12 cellular contexts compared by ENCODE assay signal in the genomic region with DNA sequence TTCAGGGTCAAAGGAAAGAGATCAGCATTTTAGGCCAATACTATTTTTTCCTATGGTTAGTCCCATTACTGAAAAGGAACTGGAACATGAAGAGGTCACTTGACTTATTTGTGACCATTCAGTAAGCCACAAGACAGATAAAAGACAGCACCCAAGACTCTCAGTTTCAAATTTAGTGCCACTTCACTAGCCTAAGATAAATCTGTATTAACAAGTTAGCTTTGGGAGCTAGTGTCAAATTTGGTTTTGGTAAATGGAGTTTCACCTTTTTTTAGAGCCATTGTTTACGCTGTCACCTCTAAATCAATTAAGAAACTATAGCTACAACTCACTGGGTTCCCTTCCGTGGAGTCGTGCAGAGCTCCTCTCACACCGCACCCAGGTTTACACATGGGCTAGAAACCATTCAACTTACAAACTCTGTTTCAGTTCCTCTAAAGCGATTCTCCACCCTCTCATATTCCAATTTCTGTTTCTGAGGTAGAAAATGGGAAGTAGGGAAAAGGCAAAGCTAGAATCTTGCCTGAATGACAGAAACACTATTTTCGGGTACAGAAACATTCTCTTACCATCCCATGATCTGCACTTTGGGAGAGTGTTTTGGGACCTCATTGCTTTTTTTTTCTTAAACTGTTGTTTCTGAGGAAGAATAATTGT. TPM values are rescaled to one million over a fixed set of nuclear protein-coding genes. Genes with fewer than 3 reads are reported as not detected.
DNase-seq lines count a peak whose midpoint lies in the region; ATAC-seq and TF ChIP-seq lines count a peak whose summit lies in the region.
"Had no signal": no experiment of that assay in that cellular context is flagged by ENCODE, and none has a peak within 500 bp of the region (broad histone marks: within the 10 kb centered on the region; RNA-seq: fewer than 3 reads in every experiment).

No MANE protein-coding gene starts in this region.

- H3K9me3 ChIP-seq in DOHH2 (ENCODE audit: control insufficient read depth, insufficient read depth, low read length), result no peaks in the 10 kb centered on the region
- H3K9me3 ChIP-seq: sigmoid colon, thoracic aorta had no signal

- no peaks in the 10 kb centered on the region for H3K9me2 ChIP-seq in DOHH2 (replicated peaks; ENCODE audit: control insufficient read depth, low read length)

- H3K4me3 Mint-ChIP-seq in activated naive CD4-positive, alpha-beta T cell treated with anti-CD3 and anti-CD28 coated beads for 36 hours, result no peak overlapping the region
- H3K4me3 Mint-ChIP-seq: activated CD4-positive, alpha-beta memory T cell treated with anti-CD3 and anti-CD28 coated beads for 36 hours had no signal

- H4K20me1 ChIP-seq in DOHH2 (ENCODE audit: control insufficient read depth, insufficient read depth, low read depth, low read length), result no peaks in the 10 kb centered on the region

- DNase-seq in RPMI8226 (peak; percentile 77), COR-L47 (lab: John Stamatoyannopoulos, UW) (no peak)
- DNase-seq in activated CD8-positive, alpha-beta memory T cell treated with anti-CD3 and anti-CD28 coated beads, Interleukin-2, amount 50 U/mL, for 4 hours, result no peak
- no peak for DNase-seq in activated naive CD4-positive, alpha-beta T cell treated with anti-CD3 and anti-CD28 coated beads for 36 hours
- no peak for DNase-seq in activated effector memory CD4-positive, alpha-beta T cell treated with anti-CD3 and anti-CD28 coated beads, Interleukin-2, amount 50 U/mL, for 16 hours
- DNase-seq: activated CD4-positive, alpha-beta memory T cell treated with anti-CD3 and anti-CD28 coated beads for 36 hours; NCI-H82; sigmoid colon had no signal

- CTCF ChIA-PET in activated naive CD4-positive, alpha-beta T cell treated with anti-CD3 and anti-CD28 coated beads for 36 hours (lab: Charles Lee), result interaction anchor here (1.1 kb wide), 1 partner anchor 115 kb away, joined by 4 read pairs; no protein-coding TSS in a partner anchor

- H3K27me3 ChIP-seq in DOHH2 (ENCODE audit: control insufficient read depth, low read length), result no peaks in the 10 kb centered on the region
- H3K27me3 ChIP-seq: sigmoid colon had no signal

- no peaks in the 10 kb centered on the region for H3K27me3 Mint-ChIP-seq in activated naive CD4-positive, alpha-beta T cell treated with anti-CD3 and anti-CD28 coated beads for 36 hours (ENCODE audit: low read depth)
- H3K27me3 Mint-ChIP-seq: activated CD4-positive, alpha-beta memory T cell treated with anti-CD3 and anti-CD28 coated beads for 36 hours had no signal

- intact Hi-C loops in activated naive CD4-positive, alpha-beta T cell treated with anti-CD3 and anti-CD28 coated beads for 36 hours (cut with micrococcal nuclease), result no loop called here

- no peak overlapping the region for H3K27ac Mint-ChIP-seq in activated naive CD4-positive, alpha-beta T cell treated with anti-CD3 and anti-CD28 coated beads for 36 hours
- H3K27ac Mint-ChIP-seq: activated CD4-positive, alpha-beta memory T cell treated with anti-CD3 and anti-CD28 coated beads for 36 hours had no signal

- H3K9me3 Mint-ChIP-seq in activated naive CD4-positive, alpha-beta T cell treated with anti-CD3 and anti-CD28 coated beads for 36 hours, result no peaks in the 10 kb centered on the region
- H3K9me3 Mint-ChIP-seq: activated CD4-positive, alpha-beta memory T cell treated with anti-CD3 and anti-CD28 coated beads for 36 hours had no signal

- peaks cover 7% of the 10 kb centered on the region for H3K36me3 ChIP-seq in DOHH2 (ENCODE audit: control insufficient read depth, low read length)

- H3K4me1 Mint-ChIP-seq in activated naive CD4-positive, alpha-beta T cell treated with anti-CD3 and anti-CD28 coated beads for 36 hours (ENCODE audit: low read depth), result no peaks in the 10 kb centered on the region

- ATAC-seq in GM19438 (IDR thresholded peaks at IDR 0.05; ENCODE audit: low read depth, unreplicated experiment) (peak; percentile 75), HG03064 (IDR thresholded peaks at IDR 0.05; ENCODE audit: low read depth, unreplicated experiment) (peak; percentile 68)

- no peak for TF ChIP-seq CTCF in DOHH2 (IDR thresholded peaks at IDR 0.05; ENCODE audit: low read depth, low read length, poor library complexity, severe bottlenecking)

- H3K36me3 Mint-ChIP-seq in activated naive CD4-positive, alpha-beta T cell treated with anti-CD3 and anti-CD28 coated beads for 36 hours (ENCODE audit: low read depth), result peaks cover 16% of the 10 kb centered on the region

- no peaks in the 10 kb centered on the region for H3F3A ChIP-seq in DOHH2 (ENCODE audit: control insufficient read depth, insufficient read depth)

- H3K4me1 ChIP-seq in DOHH2 (ENCODE audit: control insufficient read depth, low read length), result peaks cover 29% of the 10 kb centered on the region
- H3K4me1 ChIP-seq: sigmoid colon had no signal

- no peak overlapping the region for H3K27ac ChIP-seq in DOHH2 (ENCODE audit: low read depth, low read length)
- H3K27ac ChIP-seq: sigmoid colon, thoracic aorta had no signal

- no peaks in the 10 kb centered on the region for H3K79me2 ChIP-seq in DOHH2 (ENCODE audit: control insufficient read depth, low read length)

- peak overlapping the region; percentile 7 for H3K4me2 ChIP-seq in DOHH2 (ENCODE audit: low read length)

- 0 out of 2 replicates have a peak overlapping the region, but pooled peaks have one; percentile 10 for H3K4me3 ChIP-seq in DOHH2 (ENCODE audit: low read length)
- H3K4me3 ChIP-seq: sigmoid colon, thoracic aorta had no signal

RNA-seq across cellular contexts. Expression of a gene that starts 14.3 kb away (rescaled TPM):
- 10 to 100 TPM; 25.4 to 25.8 TPM for total RNA-seq in activated naive CD4-positive, alpha-beta T cell treated with anti-CD3 and anti-CD28 coated beads for 36 hours

RNA-seq across cellular contexts. Expression of a gene that starts 18.6 kb away (rescaled TPM):
- total RNA-seq in activated naive CD4-positive, alpha-beta T cell treated with anti-CD3 and anti-CD28 coated beads for 36 hours, result 10 to 100 TPM; 10.9 to 12.6 TPM

RNA-seq across cellular contexts. Expression of a gene that starts 43.5 kb away (rescaled TPM):
- 10 to 100 TPM; 31.0 to 32.7 TPM for total RNA-seq in activated naive CD4-positive, alpha-beta T cell treated with anti-CD3 and anti-CD28 coated beads for 36 hours
